Comparison of ENCODE assay signal across 9 cellular contexts in genomic region chr5:138724470-138725146, GRCh38. TPM values are rescaled to one million over a fixed set of nuclear protein-coding genes. Genes with fewer than 3 reads are reported as not detected.
DNase-seq lines count a peak whose midpoint lies in the region; ATAC-seq, FAIRE-seq and TF ChIP-seq lines count a peak whose summit lies in the region.
"Had no signal": no experiment of that assay in that cellular context is flagged by ENCODE, and none has a peak within 500 bp of the region (broad histone marks: within the 10 kb centered on the region; RNA-seq: fewer than 3 reads in every experiment).

No MANE protein-coding gene starts in this region.

- intact Hi-C loops in Right ventricle myocardium superior (cut with DNase I) = no loop called here

- no peak for FAIRE-seq in urothelium cell line (lab: Jason Lieb, UNC)

- H3K36me3 ChIP-seq in right atrium auricular region = no peaks in the 10 kb centered on the region
- no peaks in the 10 kb centered on the region for H3K36me3 ChIP-seq in lung (ENCODE audit: control insufficient read depth in 2 of 2, insufficient read depth in 2 of 2, low read length in 2 of 2)

- WGBS in lung, 2 donors = 54 to 72% methylated on average over 5 of the region's 5 CpGs

- no peaks in the 10 kb centered on the region for H3K9me3 ChIP-seq in right atrium auricular region
- H3K9me3 ChIP-seq in lung (ENCODE audit: control insufficient read depth in 2 of 2, insufficient read depth in 1 of 2, low read length in 1 of 2) = no peaks in the 10 kb centered on the region

- ATAC-seq in Right ventricle myocardium superior (ENCODE audit: poor library complexity) = peak; percentile 81
- ATAC-seq in lung (ENCODE audit: insufficient read depth, low FRiP score) = no peak
- no peak for ATAC-seq in GM19397 (IDR thresholded peaks at IDR 0.05; ENCODE audit: unreplicated experiment)
- no peak for ATAC-seq in HG03159 (IDR thresholded peaks at IDR 0.05; ENCODE audit: unreplicated experiment)

- no peak for TF ChIP-seq CTCF in right atrium auricular region (IDR thresholded peaks at IDR 0.05)
- no peak for TF ChIP-seq CTCF in lung (IDR thresholded peaks at IDR 0.05; ENCODE audit: control extremely low read depth, extremely low read depth)

- H3K4me1 ChIP-seq in right atrium auricular region = peaks cover 0 to 24% of the 10 kb centered on the region in 2 donors
- peaks cover 0 to 3% of the 10 kb centered on the region in 2 donors for H3K4me1 ChIP-seq in lung (ENCODE audit: control insufficient read depth in 2 of 2, insufficient read depth in 2 of 2, low read length in 2 of 2)

- no peak overlapping the region for H3K27ac ChIP-seq in right atrium auricular region
- H3K27ac ChIP-seq in cingulate gyrus (ENCODE audit: low read depth, low read length) = peak overlapping the region; percentile 82
- H3K27ac ChIP-seq in lung (ENCODE audit: low read depth in 1 of 2, low read length in 1 of 2) = no peak overlapping the region

- H3K27me3 ChIP-seq in right atrium auricular region (no peaks in the 10 kb centered on the region), lung (ENCODE audit: control insufficient read depth, insufficient read depth) (no peaks in the 10 kb centered on the region)

- H3K4me3 ChIP-seq in right atrium auricular region (no peak overlapping the region), lung (no peak overlapping the region)

- peak; percentile 71 for DNase-seq in Right ventricle myocardium superior
- no peak for DNase-seq in right atrium auricular region (ENCODE audit: low spot score)
- peak; percentile 42 for DNase-seq in lung (ENCODE audit: low spot score)
- no peak for DNase-seq in NCI-H748 treated with DMSO at 0.1 percent for 48 hours (lab: John Stamatoyannopoulos, UW)
- no peak for DNase-seq in urothelium cell line (ENCODE audit: low spot score)
- DNase-seq: activated T-cell treated with anti-CD3 and anti-CD28 coated beads for 4 hours had no signal

RNA-seq across cellular contexts. Expression of gene CTNNA1, which starts 28.6 kb away (rescaled TPM):
- 297 TPM for total RNA-seq in Right ventricle myocardium superior
- total RNA-seq in right atrium auricular region = 100 to 1,000 TPM; 247 to 288 TPM
- total RNA-seq in lung = 100 to 1,000 TPM; 427 to 480 TPM
- 100 to 1,000 TPM; 115 to 177 TPM for polyA plus RNA-seq in lung

Comparison
In these comparisons a context has a peak if more than half of its experiments do, and no peak if none do; other contexts are left out.
1. DNase-seq: peak in Right ventricle myocardium superior (single experiment) and lung (single experiment); none in right atrium auricular region (single experiment), NCI-H748 treated with DMSO at 0.1 percent for 48 hours (single experiment) and urothelium cell line (single experiment).